ENCODE assay signal across 10 cellular contexts in genomic region chr16:50267651-50268050, GRCh38. TPM values are rescaled to one million over a fixed set of nuclear protein-coding genes. Genes with fewer than 3 reads are reported as not detected.
DNase-seq lines count a peak whose midpoint lies in the region; ATAC-seq and TF ChIP-seq lines count a peak whose summit lies in the region.
"Had no signal": no experiment of that assay in that cellular context is flagged by ENCODE, and none has a peak within 500 bp of the region (broad histone marks: within the 10 kb centered on the region; RNA-seq: fewer than 3 reads in every experiment).

No MANE protein-coding gene starts in this region.

- no peak overlapping the region for H3K9ac ChIP-seq in mammary epithelial cell (ENCODE audit: insufficient read depth, low read length)

- WGBS in ovary, 3 donors: 76 to 79% (median 79%) methylated on average over 3 of the region's 3 CpGs
- 68% methylated on average over 3 of the region's 3 CpGs for WGBS in mammary epithelial cell (ENCODE audit: low coverage, missing lambda C conversion rate)

- TF ChIP-seq POLR2A in NB4 (IDR thresholded peaks at IDR 0.05; ENCODE audit: extremely low read depth, insufficient read length): no peak
- TF ChIP-seq POLR2A in ovary (IDR thresholded peaks at IDR 0.05): no peak

- no peak overlapping the region for H2AFZ ChIP-seq in mammary epithelial cell (ENCODE audit: low read depth, low read length)
- H2AFZ ChIP-seq in GM23338: no peak overlapping the region

- ATAC-seq in activated naive CD4-positive, alpha-beta T cell treated with anti-CD3 and anti-CD28 coated beads, Interleukin-2, amount 50 U/mL, for 72 hours: no peak
- ATAC-seq in sciatic nerve (no peak), GM23338 (no peak), GM21390 (IDR thresholded peaks at IDR 0.05; ENCODE audit: unreplicated experiment) (no peak)

- CTCF ChIA-PET in mammary epithelial cell (lab: Charles Lee; ENCODE audit: low non-redundant PET): no interaction called here

- no peaks in the 10 kb centered on the region for H3F3A ChIP-seq in GM23338 (replicated peaks; ENCODE audit: low read depth)

- DNase-seq in NB4 (ENCODE audit: low read depth) (peak; percentile 73), sciatic nerve (ENCODE audit: low spot score) (peak; percentile 49), ovary (no peak), mammary epithelial cell (no peak), GM23338 (ENCODE audit: low spot score) (no peak)
- DNase-seq in activated naive CD4-positive, alpha-beta T cell treated with anti-CD3 and anti-CD28 coated beads, Interleukin-2, amount 50 U/mL, for 72 hours (ENCODE audit: low spot score in 2 of 2): no peak
- DNase-seq: NCI-H1092 had no signal

- BruUV-seq in mammary epithelial cell (replicated peaks; lab: Mats Ljungman, UMichigan): no TSS peak

- H3K4me3 ChIP-seq in GM12875 (ENCODE audit: low read depth, low read length) (peak overlapping the region; percentile 77), NB4 (ENCODE audit: low read depth, low read length) (peak overlapping the region; percentile 36), ovary (no peak overlapping the region), mammary epithelial cell (replicated peaks in 1 of 3; ENCODE audit: insufficient read depth in 1 of 3, low read depth in 2 of 3, low read length in 3 of 3) (no peak overlapping the region), GM23338 (no peak overlapping the region)

- peaks cover 11 to 26% of the 10 kb centered on the region in 2 donors for H3K36me3 Mint-ChIP-seq in activated naive CD4-positive, alpha-beta T cell treated with anti-CD3 and anti-CD28 coated beads, Interleukin-2, amount 50 U/mL, for 72 hours
- no peaks in the 10 kb centered on the region for H3K36me3 Mint-ChIP-seq in GM23338 (ENCODE audit: low read depth)
- H3K36me3 Mint-ChIP-seq: brain had no signal

- in situ Hi-C loops in mammary epithelial cell (cut with MboI; ENCODE audit: low sequenced_read_pairs in 2 of 2): no loop called here

- H3K27ac Mint-ChIP-seq in activated naive CD4-positive, alpha-beta T cell treated with anti-CD3 and anti-CD28 coated beads, Interleukin-2, amount 50 U/mL, for 72 hours: peak overlapping the region; percentile 89 to 97
- no peak overlapping the region for H3K27ac Mint-ChIP-seq in GM23338

- H3K4me3 Mint-ChIP-seq in GM23338: no peak overlapping the region
- H3K4me3 Mint-ChIP-seq: brain had no signal

- H3K27me3 ChIP-seq in ovary (no peaks in the 10 kb centered on the region), mammary epithelial cell (ENCODE audit: insufficient read depth, low read length) (no peaks in the 10 kb centered on the region), GM23338 (ENCODE audit: insufficient read depth) (no peaks in the 10 kb centered on the region)

- H3K9me3 Mint-ChIP-seq in activated naive CD4-positive, alpha-beta T cell treated with anti-CD3 and anti-CD28 coated beads, Interleukin-2, amount 50 U/mL, for 72 hours: no peaks in the 10 kb centered on the region
- no peaks in the 10 kb centered on the region for H3K9me3 Mint-ChIP-seq in GM23338

- peaks cover 7% of the 10 kb centered on the region for H3K4me1 ChIP-seq in ovary (ENCODE audit: insufficient read depth)
- no peaks in the 10 kb centered on the region for H3K4me1 ChIP-seq in mammary epithelial cell (ENCODE audit: insufficient read depth, low read length)
- peaks cover 7% of the 10 kb centered on the region; the same call in 1 of the 2 replicates for H3K4me1 ChIP-seq in GM23338 (ENCODE audit: insufficient read depth)

- H3K27ac ChIP-seq in ovary (no peak overlapping the region), mammary epithelial cell (ENCODE audit: insufficient read depth, low read depth, low read length) (no peak overlapping the region), GM23338 (ENCODE audit: low read depth) (no peak overlapping the region)

- H3K9me3 ChIP-seq in ovary (no peaks in the 10 kb centered on the region), mammary epithelial cell (replicated peaks; ENCODE audit: insufficient read depth, low read length) (no peaks in the 10 kb centered on the region)

- H3K4me2 ChIP-seq in mammary epithelial cell (ENCODE audit: insufficient read depth, low read depth, low read length): no peak overlapping the region
- no peak overlapping the region for H3K4me2 ChIP-seq in GM23338

- H3K79me2 ChIP-seq in mammary epithelial cell (ENCODE audit: insufficient read depth, low read length): no peaks in the 10 kb centered on the region
- no peaks in the 10 kb centered on the region for H3K79me2 ChIP-seq in GM23338 (replicated peaks; ENCODE audit: insufficient read depth)

- H3K9me2 ChIP-seq in GM23338 (ENCODE audit: insufficient read depth): no peaks in the 10 kb centered on the region

- TF ChIP-seq CTCF in GM12875 (IDR thresholded peaks at IDR 0.05; ENCODE audit: borderline replicate concordance, insufficient read depth, low read depth, low read length): no peak
- no peak for TF ChIP-seq CTCF in NB4 (IDR thresholded peaks at IDR 0.05; ENCODE audit: low read depth, low read length)
- no peak for TF ChIP-seq CTCF in ovary (IDR thresholded peaks at IDR 0.05)
- no peak for TF ChIP-seq CTCF in mammary epithelial cell (conservative IDR thresholded peaks at IDR 0.05 in 1 of 2, IDR thresholded peaks at IDR 0.05 in 1 of 2; ENCODE audit: extremely low read depth in 1 of 2, insufficient read depth in 1 of 2, low read depth in 1 of 2, low read length in 2 of 2)
- TF ChIP-seq CTCF in GM23338 (conservative IDR thresholded peaks at IDR 0.05; ENCODE audit: low read depth in 2 of 2): no peak

- intact Hi-C loops in sciatic nerve (cut with DNase I): no loop called here
- intact Hi-C loops in ovary (cut with DNase I): loop anchor here in 1 of 4 donors (10.0 kb wide), 1 partner anchor 47 kb away; no protein-coding TSS in a partner anchor
- intact Hi-C loops in mammary epithelial cell (cut with micrococcal nuclease): no loop called here

- dilution Hi-C loops in mammary epithelial cell (cut with HindIII; ENCODE audit: low sequenced_read_pairs): loop anchor here (5.0 to 10.0 kb wide), 2 partner anchors 55 to 297 kb away; no protein-coding TSS in a partner anchor

- H3K27me3 Mint-ChIP-seq in GM23338 (ENCODE audit: insufficient read depth, low read depth, poor library complexity): peaks cover 13% of the 10 kb centered on the region

- H3K36me3 ChIP-seq in ovary: no peaks in the 10 kb centered on the region
- no peaks in the 10 kb centered on the region for H3K36me3 ChIP-seq in mammary epithelial cell (ENCODE audit: insufficient read depth, low read length)
- H3K36me3 ChIP-seq in GM23338 (ENCODE audit: insufficient read depth): no peaks in the 10 kb centered on the region

- H4K20me1 ChIP-seq in mammary epithelial cell (ENCODE audit: insufficient read depth, low read length): no peaks in the 10 kb centered on the region
- H4K20me1 ChIP-seq in GM23338 (replicated peaks; ENCODE audit: insufficient read depth): no peaks in the 10 kb centered on the region

- peaks cover 14% of the 10 kb centered on the region for H3K4me1 Mint-ChIP-seq in GM23338

- TF ChIP-seq EP300 in ovary (IDR thresholded peaks at IDR 0.05): no peak

TF ChIP-seq in GM23338, 12 proteins besides CTCF, POLR2A, EP300 and RAD21 (continues in another document):
- TF ChIP-seq STAT1 (IDR thresholded peaks at IDR 0.05; ENCODE audit: unreplicated experiment) (no peak), JUNB (IDR thresholded peaks at IDR 0.05; ENCODE audit: unreplicated experiment) (no peak), NANOG (IDR thresholded peaks at IDR 0.05; ENCODE audit: borderline replicate concordance) (no peak), ETS1 (IDR thresholded peaks at IDR 0.05) (no peak), ZNF331 (CRISPR knock-in tag; IDR thresholded peaks at IDR 0.05; ENCODE audit: low read depth) (no peak), EZH2phosphoT487 (IDR thresholded peaks at IDR 0.05; ENCODE audit: unreplicated experiment) (no peak), CREB1 (CRISPR knock-in tag; IDR thresholded peaks at IDR 0.05; ENCODE audit: low read depth) (no peak), ZNF114 (CRISPR knock-in tag; IDR thresholded peaks at IDR 0.05) (no peak)

RNA-seq across cellular contexts. Expression of gene ADCY7, which starts 1.3 kb away (rescaled TPM):
- total RNA-seq in activated naive CD4-positive, alpha-beta T cell treated with anti-CD3 and anti-CD28 coated beads, Interleukin-2, amount 50 U/mL, for 72 hours: 100 to 1,000 TPM in 1 of 2 donors, 10 to 100 TPM in 1; 78.5 to 104 TPM
- total RNA-seq in sciatic nerve (39.4 TPM), ovary (10 to 100 TPM; 23.4 to 78.9 (median 39.5) TPM), mammary epithelial cell (10 to 100 TPM in 1 of 2 donors, 1 to 10 TPM in 1; 8.2 to 16.3 TPM)
- polyA plus RNA-seq in ovary (10 to 100 TPM; 10.2 to 10.7 TPM), mammary epithelial cell (1.9 TPM), GM23338 (2016; fragmentation: Nextera tagmentation; extraction: Ambion mirVana) (2.4 and 2.5 TPM in 2 replicates)
- polyA minus RNA-seq in mammary epithelial cell: 0.57 TPM
- 10.5 and 10.8 TPM in 2 replicates for total RNA-seq in GM23338 (2014; rRNA removed; shearing (Covaris generic))

Comparison
In these comparisons a context has a peak if more than half of its experiments do, and no peak if none do; other contexts are left out.
1. H3K4me3 ChIP-seq: peak in GM12875 (single experiment) and NB4 (single experiment); none in ovary (single experiment), mammary epithelial cell (0 of 3) and GM23338 (single experiment).
2. DNase-seq: peak in NB4 (single experiment) and sciatic nerve (single experiment); none in activated naive CD4-positive, alpha-beta T cell treated with anti-CD3 and anti-CD28 coated beads, Interleukin-2, amount 50 U/mL, for 72 hours (0 of 2), ovary (0 of 5), mammary epithelial cell (single experiment) and GM23338 (single experiment).